Comparison of ENCODE assay signal across 24 cellular contexts in genomic region chr2:111642576-111643327, GRCh38.
DNase-seq lines count a peak whose midpoint lies in the region; ATAC-seq and TF ChIP-seq lines count a peak whose summit lies in the region.
"Had no signal": no experiment of that assay in that cellular context is flagged by ENCODE, and none has a peak within 500 bp of the region (broad histone marks: within the 10 kb centered on the region; RNA-seq: fewer than 3 reads in every experiment).

No MANE protein-coding gene starts in this region.

- peaks cover 7% of the 10 kb centered on the region for H3K4me1 Mint-ChIP-seq in activated CD4-positive, alpha-beta T cell treated with anti-CD3 and anti-CD28 coated beads, Interleukin-2, amount 10 ng/mL, durations not matched to agents 24 days and 14 days
- H3K4me1 Mint-ChIP-seq in activated CD4-positive, alpha-beta T cell treated with anti-CD3 and anti-CD28 coated beads for 36 hours: peaks cover 5% of the 10 kb centered on the region
- H3K4me1 Mint-ChIP-seq: activated naive CD4-positive, alpha-beta T cell treated with anti-CD3 and anti-CD28 coated beads, Interleukin-2, amount 50 U/mL, for 24 hours had no signal

- H3K27me3 Mint-ChIP-seq in activated CD4-positive, alpha-beta T cell treated with anti-CD3 and anti-CD28 coated beads, Interleukin-2, amount 10 ng/mL, durations not matched to agents 24 days and 14 days: peaks cover 21% of the 10 kb centered on the region
- peaks cover 20% of the 10 kb centered on the region for H3K27me3 Mint-ChIP-seq in activated CD4-positive, alpha-beta T cell treated with anti-CD3 and anti-CD28 coated beads for 36 hours

- CTCF ChIA-PET in activated CD4-positive, alpha-beta T cell treated with anti-CD3 and anti-CD28 coated beads for 36 hours (lab: Charles Lee): interaction anchor here (0.6 to 1.1 kb wide), 3 partner anchors 24 to 808 kb away, joined by 3 to 6 read pairs (median 3); no protein-coding TSS in a partner anchor

- peaks cover 15% of the 10 kb centered on the region for H3K9me3 Mint-ChIP-seq in activated CD4-positive, alpha-beta T cell treated with anti-CD3 and anti-CD28 coated beads, Interleukin-2, amount 10 ng/mL, durations not matched to agents 24 days and 14 days
- H3K9me3 Mint-ChIP-seq in activated CD4-positive, alpha-beta T cell treated with anti-CD3 and anti-CD28 coated beads for 36 hours (ENCODE audit: low read depth): peaks cover 10% of the 10 kb centered on the region

- TF ChIP-seq CTCF in upper lobe of right lung (IDR thresholded peaks at IDR 0.05): no peak

- peaks cover 9% of the 10 kb centered on the region for H3K9me3 ChIP-seq in upper lobe of right lung

- ATAC-seq in activated CD4-positive, alpha-beta T cell treated with anti-CD3 and anti-CD28 coated beads for 36 hours: no peak
- ATAC-seq in upper lobe of right lung (peak; percentile 73), GM18861 (IDR thresholded peaks at IDR 0.05; ENCODE audit: unreplicated experiment) (no peak)
- ATAC-seq: activated CD8-positive, alpha-beta T cell treated with anti-CD3 and anti-CD28 coated beads for 36 hours; SK-N-SH treated with all-trans-retinoic acid at 6 μM for 48 hours; stimulated activated naive CD8-positive, alpha-beta T cell treated with anti-CD3 and anti-CD28 coated beads, Interleukin-15, Interleukin-2, amounts not matched to agents 100 U/mL and 50 U/mL, for 24 hours had no signal

- no peak overlapping the region for H3K27ac Mint-ChIP-seq in activated CD4-positive, alpha-beta T cell treated with anti-CD3 and anti-CD28 coated beads, Interleukin-2, amount 10 ng/mL, durations not matched to agents 24 days and 14 days
- H3K27ac Mint-ChIP-seq in activated CD4-positive, alpha-beta T cell treated with anti-CD3 and anti-CD28 coated beads for 36 hours: no peak overlapping the region
- H3K27ac Mint-ChIP-seq: activated CD8-positive, alpha-beta T cell treated with anti-CD3 and anti-CD28 coated beads for 36 hours; activated naive CD4-positive, alpha-beta T cell treated with anti-CD3 and anti-CD28 coated beads, Interleukin-2, amount 50 U/mL, for 24 hours; activated T-cell treated with anti-CD3 and anti-CD28 coated beads, Interleukin-2, amount 50 U/mL, for 24 hours had no signal

- H3K27me3 ChIP-seq in upper lobe of right lung: no peaks in the 10 kb centered on the region
- H3K27me3 ChIP-seq: BLaER1, right atrium auricular region, transverse colon had no signal

- no peak overlapping the region for H3K4me3 ChIP-seq in upper lobe of right lung
- H3K4me3 ChIP-seq: BLaER1, left ventricle myocardium inferior, right atrium auricular region, transverse colon had no signal

- intact Hi-C loops in activated CD4-positive, alpha-beta T cell treated with anti-CD3 and anti-CD28 coated beads, Interleukin-2, amount 10 ng/mL, durations not matched to agents 24 days and 14 days (cut with micrococcal nuclease): no loop called here
- intact Hi-C loops in activated CD4-positive, alpha-beta T cell treated with anti-CD3 and anti-CD28 coated beads for 36 hours (cut with DNase I, micrococcal nuclease): no loop called here
- intact Hi-C loops in upper lobe of right lung (cut with DNase I) (no loop called here), posterior vena cava (cut with DNase I) (no loop called here)

- peak; percentile 41 for DNase-seq in activated CD4-positive, alpha-beta T cell treated with anti-CD3 and anti-CD28 coated beads, Interleukin-2, amount 10 ng/mL, durations not matched to agents 24 days and 14 days
- DNase-seq in activated CD4-positive, alpha-beta T cell treated with anti-CD3 and anti-CD28 coated beads for 36 hours: no peak
- peak; percentile 60 for DNase-seq in RPMI8226
- DNase-seq in glomerular visceral epithelial cell (ENCODE audit: extremely low spot score): peak; percentile 60
- no peak for DNase-seq in upper lobe of right lung
- no peak for DNase-seq in amygdala (lab: John Stamatoyannopoulos, UW)
- DNase-seq in posterior vena cava (ENCODE audit: low spot score): no peak
- DNase-seq: 8988T; activated CD8-positive, alpha-beta T cell treated with anti-CD3 and anti-CD28 coated beads for 36 hours; activated T-cell treated with anti-CD3 and anti-CD28 coated beads, Interleukin-2, amount 50 U/mL, for 24 hours; foreskin fibroblast; IMR-90; left ventricle myocardium inferior; NCI-H1048; NCI-H524; stimulated activated CD4-positive, alpha-beta T cell treated with anti-CD3 and anti-CD28 coated beads, Interleukin-15, amount 100 ng/mL, for 24 hours; stimulated activated naive CD8-positive, alpha-beta T cell treated with anti-CD3 and anti-CD28 coated beads, Interleukin-15, Interleukin-2, amounts not matched to agents 100 U/mL and 50 U/mL, for 24 hours; transverse colon had no signal

- H3K4me1 ChIP-seq in upper lobe of right lung: no peaks in the 10 kb centered on the region
- H3K4me1 ChIP-seq: BLaER1, left ventricle myocardium inferior, right atrium auricular region, transverse colon had no signal

- H3K36me3 Mint-ChIP-seq in activated CD4-positive, alpha-beta T cell treated with anti-CD3 and anti-CD28 coated beads, Interleukin-2, amount 10 ng/mL, durations not matched to agents 24 days and 14 days (ENCODE audit: low read depth): peaks cover 2% of the 10 kb centered on the region
- H3K36me3 Mint-ChIP-seq in activated CD4-positive, alpha-beta T cell treated with anti-CD3 and anti-CD28 coated beads for 36 hours (ENCODE audit: low read depth): peaks cover 2% of the 10 kb centered on the region

- POLR2A ChIA-PET in activated CD4-positive, alpha-beta T cell treated with anti-CD3 and anti-CD28 coated beads for 36 hours (lab: Charles Lee): no interaction called here

- no peaks in the 10 kb centered on the region for H3K36me3 ChIP-seq in upper lobe of right lung
- H3K36me3 ChIP-seq: BLaER1, left ventricle myocardium inferior, right atrium auricular region, transverse colon had no signal

- no peak overlapping the region for H3K4me3 Mint-ChIP-seq in activated CD4-positive, alpha-beta T cell treated with anti-CD3 and anti-CD28 coated beads, Interleukin-2, amount 10 ng/mL, durations not matched to agents 24 days and 14 days
- no peak overlapping the region for H3K4me3 Mint-ChIP-seq in activated CD4-positive, alpha-beta T cell treated with anti-CD3 and anti-CD28 coated beads for 36 hours
- H3K4me3 Mint-ChIP-seq: activated CD8-positive, alpha-beta T cell treated with anti-CD3 and anti-CD28 coated beads for 36 hours; activated naive CD4-positive, alpha-beta T cell treated with anti-CD3 and anti-CD28 coated beads, Interleukin-2, amount 50 U/mL, for 24 hours; activated T-cell treated with anti-CD3 and anti-CD28 coated beads, Interleukin-2, amount 50 U/mL, for 24 hours had no signal

- no peak overlapping the region for H3K27ac ChIP-seq in upper lobe of right lung
- H3K27ac ChIP-seq: BLaER1, left ventricle myocardium inferior, right atrium auricular region, transverse colon, VCaP had no signal

Comparison
In these comparisons a context has a peak if more than half of its experiments do, and no peak if none do; other contexts are left out.
1. DNase-seq: peak in activated CD4-positive, alpha-beta T cell treated with anti-CD3 and anti-CD28 coated beads, Interleukin-2, amount 10 ng/mL, durations not matched to agents 24 days and 14 days (single experiment), RPMI8226 (single experiment) and glomerular visceral epithelial cell (single experiment); none in activated CD4-positive, alpha-beta T cell treated with anti-CD3 and anti-CD28 coated beads for 36 hours (single experiment), upper lobe of right lung (single experiment), amygdala (0 of 56) and posterior vena cava (single experiment).